Comparison of ENCODE assay signal across 13 cellular contexts in the genomic region with DNA sequence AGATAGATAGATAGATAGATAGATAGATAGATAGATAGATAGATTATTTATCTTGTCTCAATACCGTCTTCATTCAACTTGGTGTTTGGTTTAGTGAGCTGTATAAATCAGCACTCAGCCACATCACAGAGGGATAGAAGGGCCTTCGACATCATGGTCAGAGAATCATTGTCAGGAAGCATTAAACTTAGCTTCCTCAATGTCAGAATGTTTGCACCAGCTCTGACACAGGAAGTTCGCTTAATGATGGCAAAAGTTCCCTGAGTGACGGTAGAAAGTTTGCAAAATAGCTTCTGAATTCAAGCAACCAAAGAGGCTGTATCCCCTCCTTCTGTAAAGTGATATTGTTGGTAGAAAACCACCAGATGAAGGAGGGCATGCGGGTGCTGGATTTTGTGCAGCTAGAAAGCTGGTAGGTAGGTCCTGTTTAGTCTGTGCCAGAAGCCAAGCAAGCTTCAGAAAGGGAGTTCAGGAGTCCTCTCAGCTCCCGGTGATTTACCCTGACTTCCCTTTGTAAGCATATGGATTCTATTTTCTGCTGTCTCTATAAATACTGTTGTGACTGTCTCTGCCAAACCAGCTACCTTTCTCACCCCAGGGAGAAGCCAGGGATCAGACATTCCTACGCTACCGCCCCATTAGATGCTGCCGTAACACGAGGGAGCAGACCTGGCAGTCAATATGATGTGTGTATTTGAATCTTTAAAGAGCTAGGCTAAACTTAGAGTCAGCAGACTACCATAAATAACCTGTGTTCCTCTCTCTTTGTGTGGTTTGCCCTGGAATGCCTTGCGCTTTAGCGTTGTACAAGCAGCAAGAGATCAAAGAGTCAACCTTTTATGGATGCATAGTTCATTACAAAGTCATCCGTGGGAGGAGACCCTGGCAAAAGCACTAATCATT.
A peak's percentile ranks its signal among the peaks of the same experiment; 100 is the strongest.
DNase-seq lines count a peak whose midpoint lies in the region; ATAC-seq and TF ChIP-seq lines count a peak whose summit lies in the region.
"Had no signal": no experiment of that assay in that cellular context is flagged by ENCODE, and none has a peak within 500 bp of the region (broad histone marks: within the 10 kb centered on the region; RNA-seq: fewer than 3 reads in every experiment).

No MANE protein-coding gene starts in this region.

- peaks cover 23% of the 10 kb centered on the region in 2 experiments for H3K4me1 Mint-ChIP-seq in H9

- H2BK12ac ChIP-seq in H9 (ENCODE audit: insufficient read length, low read depth, low read length) = no peak overlapping the region

- H3K36me3 ChIP-seq in cardiac muscle cell (no peaks in the 10 kb centered on the region), psoas muscle (ENCODE audit: insufficient read depth in 1 of 2, low read depth in 1 of 2) (no peaks in the 10 kb centered on the region), body of pancreas (replicated peaks in 1 of 2; ENCODE audit: insufficient read depth in 1 of 2, low read depth in 2 of 2) (no peaks in the 10 kb centered on the region)
- H3K36me3 ChIP-seq: tibial nerve had no signal

- no peak for TF ChIP-seq POLR2A in body of pancreas (IDR thresholded peaks at IDR 0.05)

- no peak overlapping the region for H3K4me2 ChIP-seq in H9 (ENCODE audit: insufficient read depth, insufficient read length, low read length)

- H3K9me3 ChIP-seq in H9 (ENCODE audit: control insufficient read depth, low read depth, low read length) (no peaks in the 10 kb centered on the region), cardiac muscle cell (ENCODE audit: low read depth) (no peaks in the 10 kb centered on the region), psoas muscle (no peaks in the 10 kb centered on the region), body of pancreas (no peaks in the 10 kb centered on the region)
- H3K9me3 ChIP-seq: tibial nerve had no signal

- H3K23ac ChIP-seq in H9 (ENCODE audit: insufficient read length, low read depth, low read length) = no peak overlapping the region

- no peak overlapping the region for H3T11ph ChIP-seq in H9 (ENCODE audit: low read length)

- no peaks in the 10 kb centered on the region for H3K79me1 ChIP-seq in H9 (ENCODE audit: insufficient read depth, low read depth, low read length, poor library complexity, severe bottlenecking)

- TF ChIP-seq CTCF in H9 (conservative IDR thresholded peaks at IDR 0.05) = no peak
- no peak for TF ChIP-seq CTCF in cardiac muscle cell (IDR thresholded peaks at IDR 0.05; ENCODE audit: low read depth, low read length)
- no peak for TF ChIP-seq CTCF in psoas muscle (IDR thresholded peaks at IDR 0.05)
- no peak for TF ChIP-seq CTCF in body of pancreas (IDR thresholded peaks at IDR 0.05)

- no peaks in the 10 kb centered on the region for H3K36me3 Mint-ChIP-seq in H9 (ENCODE audit: insufficient read depth in 1 of 3, low read depth in 3 of 3)

- H3K4me1 ChIP-seq in H9 (ENCODE audit: insufficient read depth, low read length) (peaks cover 5% of the 10 kb centered on the region; the same call in 1 of the 2 replicates), cardiac muscle cell (ENCODE audit: low read depth) (peaks cover 14% of the 10 kb centered on the region), psoas muscle (peaks cover 30% of the 10 kb centered on the region), body of pancreas (no peaks in the 10 kb centered on the region)

- no peak for DNase-seq in H9
- peak; percentile 55 for DNase-seq in T1000 (lab: John Stamatoyannopoulos, UW)
- peak; percentile 29 to 60 for DNase-seq in cardiac muscle cell (ENCODE audit: low read depth in 1 of 2, low spot score in 1 of 2)
- DNase-seq in psoas muscle = no peak
- DNase-seq in activated naive CD4-positive, alpha-beta T cell (lab: John Stamatoyannopoulos, UW) = no peak
- DNase-seq in body of pancreas = no peak
- DNase-seq in SKM-1 treated with dmso at 0.1 percent for 144 hours (lab: John Stamatoyannopoulos, UW; ENCODE audit: unreplicated experiment) = no peak
- DNase-seq: aorta, glutamatergic neuron, NCI-H446, SW 1271 had no signal

- no peaks in the 10 kb centered on the region for H3K9me3 Mint-ChIP-seq in H9

- H3K9ac ChIP-seq in H9 (ENCODE audit: extremely low read depth, insufficient read length, low read length) = no peak overlapping the region

- no peak overlapping the region for H2BK5ac ChIP-seq in H9 (ENCODE audit: insufficient read length, low read length)

- H4K91ac ChIP-seq in H9 (ENCODE audit: insufficient read length, low read depth, low read length) = no peak overlapping the region

- intact Hi-C loops in psoas muscle (cut with DNase I) (no loop called here), body of pancreas (cut with DNase I) (no loop called here)

- H3K27me3 ChIP-seq in H9 (ENCODE audit: insufficient read depth, low read length) = no peaks in the 10 kb centered on the region
- no peaks in the 10 kb centered on the region for H3K27me3 ChIP-seq in cardiac muscle cell
- H3K27me3 ChIP-seq in psoas muscle (ENCODE audit: insufficient read depth in 3 of 3, low read length in 2 of 3) = no peaks in the 10 kb centered on the region
- H3K27me3 ChIP-seq in body of pancreas = no peaks in the 10 kb centered on the region
- H3K27me3 ChIP-seq: tibial nerve had no signal

- no peak overlapping the region for H3K56ac ChIP-seq in H9 (ENCODE audit: insufficient read length, low read depth, low read length)

- no peak overlapping the region for H3K4me3 Mint-ChIP-seq in H9

- H3K27me3 Mint-ChIP-seq in H9 (ENCODE audit: low read depth) = no peaks in the 10 kb centered on the region

- H2BK120ac ChIP-seq in H9 (ENCODE audit: low read depth, low read length, poor library complexity, severe bottlenecking) = no peak overlapping the region

- H2AFZ ChIP-seq in H9 (ENCODE audit: low read length) = no peak overlapping the region

- H2AK5ac ChIP-seq in H9 (ENCODE audit: insufficient read length, low read length) = no peak overlapping the region

- no peak overlapping the region for H4K8ac ChIP-seq in H9 (replicated peaks; ENCODE audit: insufficient read length, low read depth, low read length)

- no peak overlapping the region for H4K5ac ChIP-seq in H9 (ENCODE audit: insufficient read length, low read depth, low read length)

- H2BK20ac ChIP-seq in H9 (ENCODE audit: low read depth, low read length, poor library complexity, severe bottlenecking) = no peak overlapping the region

- no peak overlapping the region for H3K4me3 ChIP-seq in cardiac muscle cell
- H3K4me3 ChIP-seq in psoas muscle = peak overlapping the region; percentile 17
- no peak overlapping the region for H3K4me3 ChIP-seq in body of pancreas
- H3K4me3 ChIP-seq: tibial nerve had no signal

- H3K27ac ChIP-seq in H9 (ENCODE audit: insufficient read length, low read depth, low read length) = no peak overlapping the region
- peak overlapping the region; percentile 91 for H3K27ac ChIP-seq in cardiac muscle cell
- peak overlapping the region; percentile 74 for H3K27ac ChIP-seq in psoas muscle
- H3K27ac ChIP-seq in body of pancreas = no peak overlapping the region

- ATAC-seq in psoas muscle (peak; percentile 88 to 93 (median 90)), body of pancreas (no peak), GM21381 (IDR thresholded peaks at IDR 0.05; ENCODE audit: unreplicated experiment) (no peak)

- no peaks in the 10 kb centered on the region for H3K79me2 ChIP-seq in H9 (ENCODE audit: insufficient read depth, low read length)

- H3K27ac Mint-ChIP-seq in H9 = peak overlapping the region in 2 of 3 experiments; percentile 12 to 59; a peak in 2 of 7 replicates

- no peak overlapping the region for H2BK15ac ChIP-seq in H9 (ENCODE audit: low read depth, low read length)

- no peak overlapping the region for H3K14ac ChIP-seq in H9 (ENCODE audit: insufficient read depth, low read length)

- H3K18ac ChIP-seq in H9 (ENCODE audit: insufficient read length, low read depth, low read length) = no peak overlapping the region

- no CpG with 5 or more reads among the region's 13 CpGs for WGBS in H9 (ENCODE audit: extremely low coverage, insufficient read length, low lambda C conversion rate)
- WGBS in psoas muscle, 3 donors = 19 to 27% (median 25%) methylated on average over 13 of the region's 13 CpGs
- 63 to 77% methylated on average over 13 of the region's 13 CpGs for WGBS in body of pancreas, 2 donors

- H3K23me2 ChIP-seq in H9 (ENCODE audit: insufficient read length, low read depth, low read length, poor library complexity, severe bottlenecking) = no peaks in the 10 kb centered on the region

- H3K4ac ChIP-seq in H9 (ENCODE audit: low read depth, low read length) = no peak overlapping the region

- H4K20me1 ChIP-seq in H9 (ENCODE audit: control insufficient read depth, insufficient read depth, insufficient read length) = no peaks in the 10 kb centered on the region

Comparison
In these comparisons a context has a peak if more than half of its experiments do, and no peak if none do; other contexts are left out.
1. DNase-seq: peak in T1000 (single experiment) and cardiac muscle cell (2 of 2); none in H9 (single experiment), psoas muscle (0 of 2), activated naive CD4-positive, alpha-beta T cell (0 of 4), body of pancreas (0 of 4) and SKM-1 treated with dmso at 0.1 percent for 144 hours (single experiment).
2. H3K27ac ChIP-seq: peak in cardiac muscle cell (single experiment) and psoas muscle (single experiment); none in H9 (single experiment) and body of pancreas (0 of 4).
3. ATAC-seq: peak in psoas muscle (4 of 4); none in body of pancreas (single experiment) and GM21381 (single experiment).